In genomic region chrX:154378799-154379568, GRCh38 we compare ENCODE assay signal across 8 cellular contexts. TPM values are rescaled to one million over a fixed set of nuclear protein-coding genes. Genes with fewer than 3 reads are reported as not detected.
A peak's percentile ranks its signal among the peaks of the same experiment; 100 is the strongest.
DNase-seq lines count a peak whose midpoint lies in the region; ATAC-seq, FAIRE-seq and TF ChIP-seq lines count a peak whose summit lies in the region.

Gene EMD (plus strand): TSS chrX:154379295. CDS start chrX:154379485, 190 bp downstream.

- H3K4me3 Mint-ChIP-seq in Calu3 (ENCODE audit: low read depth, unreplicated experiment): peak within 1 kb of the TSS; percentile 81

- no peaks in the 10 kb centered on the region for H3K9me3 Mint-ChIP-seq in Calu3 (ENCODE audit: low read depth, unreplicated experiment)

- no peaks in the 10 kb centered on the region for H4K20me1 ChIP-seq in OCI-LY7 (ENCODE audit: insufficient read depth, low read length)
- H4K20me1 ChIP-seq in endothelial cell of umbilical vein (replicated peaks; ENCODE audit: control insufficient read depth, extremely low read depth, insufficient read depth, low read length): no peaks in the 10 kb centered on the region

- no peaks in the 10 kb centered on the region for H3K27me3 Mint-ChIP-seq in Calu3 (ENCODE audit: unreplicated experiment)

- no peak within 1 kb of the TSS for H2AFZ ChIP-seq in OCI-LY7 (ENCODE audit: low read length)
- peak within 1 kb of the TSS; percentile 38 for H2AFZ ChIP-seq in endothelial cell of umbilical vein (ENCODE audit: low read depth, low read length)

- H3K9me3 ChIP-seq in OCI-LY7 (ENCODE audit: low read length): no peaks in the 10 kb centered on the region
- H3K9me3 ChIP-seq in endothelial cell of umbilical vein (replicated peaks; ENCODE audit: control insufficient read depth, insufficient read depth, low read length): no peaks in the 10 kb centered on the region
- no peaks in the 10 kb centered on the region for H3K9me3 ChIP-seq in mononuclear cell (ENCODE audit: low read depth, low read length)

- dilution Hi-C loops in endothelial cell of umbilical vein (cut with MboI; ENCODE audit: extremely low pct_ligation_motif_present, low sequenced_read_pairs): no loop called here

- peak; percentile 100 for FAIRE-seq in endothelial cell of umbilical vein (lab: Jason Lieb, UNC)

- peak within 1 kb of the TSS; percentile 94 for H3K9ac ChIP-seq in endothelial cell of umbilical vein (replicated peaks; ENCODE audit: extremely low read depth, insufficient read depth, low read length)

- peak; percentile 81 for ATAC-seq in GM21515 (IDR thresholded peaks at IDR 0.05; ENCODE audit: unreplicated experiment)

- no peak for TF ChIP-seq POLR2A in endothelial cell of umbilical vein (IDR thresholded peaks at IDR 0.05; ENCODE audit: low read depth, low read length)

- CTCF ChIA-PET in Calu3 (lab: Charles Lee): interaction anchor here (0.7 to 1.0 kb wide), 2 partner anchors 114 to 432 kb away, joined by 3 read pairs; no protein-coding TSS in a partner anchor
- CTCF ChIA-PET in OCI-LY7 (lab: Charles Lee; ENCODE audit: unreplicated experiment): no interaction called here
- CTCF ChIA-PET in endothelial cell of umbilical vein (lab: Charles Lee): interaction anchor here (0.6 kb wide), 1 partner anchor 20 kb away, joined by 3 read pairs; no protein-coding TSS in a partner anchor

- DNase-seq in Calu3 (peak; percentile 99), HuH-7.5 (ENCODE audit: low spot score) (peak; percentile 84), OCI-LY7 (ENCODE audit: low spot score) (peak; percentile 97), activated T-cell treated with anti-CD3 and anti-CD28 coated beads for 24 hours (ENCODE audit: low read depth) (peak; percentile 90), endothelial cell of umbilical vein (ENCODE audit: low read depth, low spot score) (peak; percentile 98)
- peak; percentile 76 to 92 for DNase-seq in stimulated activated CD8-positive, alpha-beta memory T cell treated with anti-CD3 and anti-CD28 coated beads, Interleukin-4, amount 100 ng/mL, for 1 hour (ENCODE audit: low read depth in 2 of 2, low spot score in 1 of 2)

- peaks cover 12% of the 10 kb centered on the region for H3K4me1 Mint-ChIP-seq in Calu3 (ENCODE audit: low read depth, unreplicated experiment)

- H3K27me3 ChIP-seq in endothelial cell of umbilical vein (ENCODE audit: control insufficient read depth in 2 of 2, insufficient read depth in 2 of 2, low read length in 2 of 2) (no peaks in the 10 kb centered on the region), mononuclear cell (ENCODE audit: insufficient read depth, low read length) (no peaks in the 10 kb centered on the region)

- no peak for TF ChIP-seq CTCF in Calu3 (IDR thresholded peaks at IDR 0.05; ENCODE audit: unreplicated experiment)
- no peak for TF ChIP-seq CTCF in OCI-LY7 (conservative IDR thresholded peaks at IDR 0.05; ENCODE audit: low read length)
- no peak for TF ChIP-seq CTCF in endothelial cell of umbilical vein (IDR thresholded peaks at IDR 0.05; ENCODE audit: extremely low read depth in 1 of 2, insufficient read depth in 1 of 2, low read depth in 1 of 2, low read length in 2 of 2)

- H3K27ac Mint-ChIP-seq in Calu3 (ENCODE audit: unreplicated experiment): peak within 1 kb of the TSS; percentile 86

- H3K4me3 ChIP-seq in OCI-LY7 (ENCODE audit: low read depth, low read length, poor library complexity, severe bottlenecking) (peak within 1 kb of the TSS; percentile 88), endothelial cell of umbilical vein (replicated peaks in 1 of 3; ENCODE audit: insufficient read depth in 1 of 3, low read depth in 1 of 3, low read length in 3 of 3) (peak within 1 kb of the TSS; percentile 70 to 95 (median 78)), mononuclear cell (ENCODE audit: low read length) (peak within 1 kb of the TSS; percentile 65)

- H3K36me3 ChIP-seq in OCI-LY7 (ENCODE audit: insufficient read depth, low read length) (peaks cover 4% of the 10 kb centered on the region; the same call in 1 of the 2 replicates), endothelial cell of umbilical vein (ENCODE audit: control insufficient read depth in 2 of 2, extremely low read depth in 1 of 2, insufficient read depth in 2 of 2, low read length in 2 of 2) (no peaks in the 10 kb centered on the region)

- peaks cover 57% of the 10 kb centered on the region for H3K36me3 Mint-ChIP-seq in Calu3 (ENCODE audit: insufficient read depth, unreplicated experiment)

- H3K9me1 ChIP-seq in endothelial cell of umbilical vein (replicated peaks; ENCODE audit: control insufficient read depth, extremely low read depth, insufficient read depth, low read length): no peaks in the 10 kb centered on the region

- BruUV-seq in Calu3 (replicated peaks; lab: Mats Ljungman, UMichigan) (no TSS peak), OCI-LY7 (replicated peaks; lab: Mats Ljungman, UMichigan) (no TSS peak), endothelial cell of umbilical vein (replicated peaks; lab: Mats Ljungman, UMichigan) (no TSS peak)

- no peaks in the 10 kb centered on the region for H3K9me2 ChIP-seq in OCI-LY7 (ENCODE audit: insufficient read depth, low read length)

- H3K27ac ChIP-seq in OCI-LY7 (ENCODE audit: low read depth, low read length, poor library complexity, severe bottlenecking) (peak within 1 kb of the TSS; percentile 69), endothelial cell of umbilical vein (ENCODE audit: insufficient read depth, low read depth, low read length) (peak within 1 kb of the TSS; percentile 87)

- peaks cover 32% of the 10 kb centered on the region for H3K4me1 ChIP-seq in OCI-LY7 (ENCODE audit: insufficient read depth, low read length, poor library complexity, severe bottlenecking)
- H3K4me1 ChIP-seq in endothelial cell of umbilical vein (ENCODE audit: control insufficient read depth, extremely low read depth, insufficient read depth, low read length): peaks cover 9% of the 10 kb centered on the region
- H3K4me1 ChIP-seq in mononuclear cell (ENCODE audit: insufficient read depth, low read length): peaks cover 29% of the 10 kb centered on the region

- H3K4me2 ChIP-seq in OCI-LY7 (ENCODE audit: low read length) (peak within 1 kb of the TSS; percentile 77), endothelial cell of umbilical vein (ENCODE audit: insufficient read depth, low read length) (peak within 1 kb of the TSS; percentile 51)

- intact Hi-C loops in Calu3 (cut with micrococcal nuclease; ENCODE audit: unreplicated experiment) (no loop called here), OCI-LY7 (cut with micrococcal nuclease; ENCODE audit: unreplicated experiment) (loop anchor here (1.0 to 10.0 kb wide), 2 partner anchors 407 to 454 kb away; partner anchors contain the start of genes ARHGAP4 and TMEM187), endothelial cell of umbilical vein (cut with micrococcal nuclease) (loop anchor here (1.0 kb wide), 2 partner anchors 10 to 408 kb away; partner anchors contain the start of gene HCFC1)

- POLR2A ChIA-PET in OCI-LY7 (lab: Charles Lee): interaction anchor here (0.9 kb wide), 1 partner anchor 338 kb away, joined by 5 read pairs; no protein-coding TSS in a partner anchor
- POLR2A ChIA-PET in endothelial cell of umbilical vein (lab: Charles Lee): interaction anchor here (0.7 to 1.2 kb wide), 4 partner anchors 8 to 162 kb away, joined by 3 to 4 read pairs (median 4); no protein-coding TSS in a partner anchor

- H3K79me2 ChIP-seq in OCI-LY7 (ENCODE audit: insufficient read depth, low read depth, low read length) (peaks cover 13% of the 10 kb centered on the region), endothelial cell of umbilical vein (ENCODE audit: control insufficient read depth, insufficient read depth, low read length) (peaks cover 17% of the 10 kb centered on the region)

TF ChIP-seq in endothelial cell of umbilical vein, 7 proteins besides CTCF, POLR2A, EP300 and RAD21:
- TF ChIP-seq MAX (IDR thresholded peaks at IDR 0.05; ENCODE audit: insufficient read depth, insufficient read length) (no peak), MYC (IDR thresholded peaks at IDR 0.05; ENCODE audit: low read depth, low read length) (no peak), FOS (IDR thresholded peaks at IDR 0.05; ENCODE audit: borderline replicate concordance, insufficient read depth, low read length) (no peak), EZH2 (IDR thresholded peaks at IDR 0.05; ENCODE audit: borderline replicate concordance, low read depth, low read length, severe bottlenecking) (no peak), JUN (IDR thresholded peaks at IDR 0.05; ENCODE audit: borderline replicate concordance, insufficient read depth, insufficient read length, low read depth) (no peak), GATA2 (IDR thresholded peaks at IDR 0.05; ENCODE audit: insufficient read depth, insufficient read length, low read depth, low read length) (no peak), POLR2AphosphoS5 (IDR thresholded peaks at IDR 0.05; ENCODE audit: insufficient read depth, low read depth, low read length) (no peak)
TF ChIP-seq in endothelial cell of umbilical vein: peak in this region for 0.

RNA-seq across cellular contexts. Expression of gene EMD, which starts in this region (rescaled TPM):
- total RNA-seq in Calu3 (2022) (75.1 TPM in 2 replicates), OCI-LY7 (2022) (64.1 and 64.6 TPM in 2 replicates), endothelial cell of umbilical vein (71.5 and 76.8 TPM in 2 replicates), mononuclear cell (39.3 TPM)
- 25.3 and 35.4 TPM in 2 replicates for total RNA-seq in OCI-LY7 (2014; rRNA removed; shearing (Covaris generic))
- 47.0 and 50.6 TPM in 2 replicates for polyA plus RNA-seq in endothelial cell of umbilical vein
- polyA plus RNA-seq in endothelial cell of umbilical vein (2011; cell fraction: cytosol; rRNA removed): 62.3 and 65.3 TPM in 2 replicates
- polyA plus RNA-seq in endothelial cell of umbilical vein (2011; cell fraction: nucleus; rRNA removed): 58.2 and 63.0 TPM in 2 replicates
- 69.6 and 87.5 TPM in 2 replicates for polyA plus RNA-seq in endothelial cell of umbilical vein (2012)
- 34.2 and 47.7 TPM in 2 replicates for polyA minus RNA-seq in endothelial cell of umbilical vein
- 56.5 TPM for polyA minus RNA-seq in endothelial cell of umbilical vein (2011; cell fraction: cytosol; rRNA and poly(A)+ RNA removed)
- 14.7 and 18.9 TPM in 2 replicates for polyA minus RNA-seq in endothelial cell of umbilical vein (2011; cell fraction: nucleus; rRNA and poly(A)+ RNA removed)

Comparison
In these comparisons a context has a peak if more than half of its experiments do, and no peak if none do; other contexts are left out.
1. Peak in every context shown above with its lines: DNase-seq, ATAC-seq, H3K4me3 ChIP-seq and H3K27ac ChIP-seq.